ENCODE assay signal across 2 cellular contexts in the genomic region with DNA sequence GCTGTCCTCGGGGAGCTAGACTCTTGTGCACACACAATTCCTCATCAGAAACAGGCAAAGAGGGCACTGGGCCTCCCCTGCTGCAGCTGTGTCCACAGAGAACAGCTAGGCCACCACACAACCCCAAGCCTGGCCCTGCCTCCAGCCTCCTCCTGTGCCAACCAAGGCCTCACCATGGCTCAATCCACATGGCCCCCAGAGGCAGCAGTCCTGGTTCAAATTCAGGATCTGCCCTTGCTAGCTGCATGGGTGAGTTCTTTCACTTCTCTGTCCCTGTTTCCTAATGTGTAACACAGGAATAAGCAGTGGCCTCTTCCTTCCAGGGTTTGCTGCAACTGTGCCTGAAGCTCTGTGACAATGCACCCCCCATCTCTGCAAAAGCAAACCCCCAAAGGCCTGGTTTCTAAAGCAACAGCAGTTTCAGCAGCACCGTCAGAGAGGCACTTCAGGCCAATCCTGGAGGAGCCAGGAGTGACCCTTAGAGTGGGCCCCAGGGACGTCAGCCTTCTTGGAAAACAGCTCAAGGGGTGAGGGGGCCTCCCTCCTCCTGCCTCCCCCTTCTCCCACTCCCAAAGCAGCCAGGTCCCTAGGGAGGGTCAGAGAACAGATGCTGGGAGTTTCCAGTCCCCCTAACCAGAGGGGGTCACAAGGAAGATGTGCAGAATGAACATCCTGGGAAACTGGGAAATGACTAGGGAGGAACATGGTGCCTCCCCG.
TF ChIP-seq lines count a peak whose summit lies in the region.

No MANE protein-coding gene starts in this region.

TF ChIP-seq in HEK293, 187 proteins besides CTCF, POLR2A, EP300 and RAD21:
- TF ChIP-seq, protein P1, sequence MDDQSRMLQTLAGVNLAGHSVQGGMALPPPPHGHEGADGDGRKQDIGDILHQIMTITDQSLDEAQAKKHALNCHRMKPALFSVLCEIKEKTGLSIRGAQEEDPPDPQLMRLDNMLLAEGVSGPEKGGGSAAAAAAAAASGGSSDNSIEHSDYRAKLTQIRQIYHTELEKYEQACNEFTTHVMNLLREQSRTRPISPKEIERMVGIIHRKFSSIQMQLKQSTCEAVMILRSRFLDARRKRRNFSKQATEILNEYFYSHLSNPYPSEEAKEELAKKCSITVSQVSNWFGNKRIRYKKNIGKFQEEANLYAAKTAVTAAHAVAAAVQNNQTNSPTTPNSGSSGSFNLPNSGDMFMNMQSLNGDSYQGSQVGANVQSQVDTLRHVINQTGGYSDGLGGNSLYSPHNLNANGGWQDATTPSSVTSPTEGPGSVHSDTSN (CRISPR knock-in tag; IDR thresholded peaks at IDR 0.05), result no peak
- TF ChIP-seq, protein P2, sequence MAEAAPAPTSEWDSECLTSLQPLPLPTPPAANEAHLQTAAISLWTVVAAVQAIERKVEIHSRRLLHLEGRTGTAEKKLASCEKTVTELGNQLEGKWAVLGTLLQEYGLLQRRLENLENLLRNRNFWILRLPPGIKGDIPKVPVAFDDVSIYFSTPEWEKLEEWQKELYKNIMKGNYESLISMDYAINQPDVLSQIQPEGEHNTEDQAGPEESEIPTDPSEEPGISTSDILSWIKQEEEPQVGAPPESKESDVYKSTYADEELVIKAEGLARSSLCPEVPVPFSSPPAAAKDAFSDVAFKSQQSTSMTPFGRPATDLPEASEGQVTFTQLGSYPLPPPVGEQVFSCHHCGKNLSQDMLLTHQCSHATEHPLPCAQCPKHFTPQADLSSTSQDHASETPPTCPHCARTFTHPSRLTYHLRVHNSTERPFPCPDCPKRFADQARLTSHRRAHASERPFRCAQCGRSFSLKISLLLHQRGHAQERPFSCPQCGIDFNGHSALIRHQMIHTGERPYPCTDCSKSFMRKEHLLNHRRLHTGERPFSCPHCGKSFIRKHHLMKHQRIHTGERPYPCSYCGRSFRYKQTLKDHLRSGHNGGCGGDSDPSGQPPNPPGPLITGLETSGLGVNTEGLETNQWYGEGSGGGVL (tag by site-specific recombination; IDR thresholded peaks at IDR 0.05), result peak; percentile 23; the same call in 1 of the 2 replicates
- TF ChIP-seq, protein P3, sequence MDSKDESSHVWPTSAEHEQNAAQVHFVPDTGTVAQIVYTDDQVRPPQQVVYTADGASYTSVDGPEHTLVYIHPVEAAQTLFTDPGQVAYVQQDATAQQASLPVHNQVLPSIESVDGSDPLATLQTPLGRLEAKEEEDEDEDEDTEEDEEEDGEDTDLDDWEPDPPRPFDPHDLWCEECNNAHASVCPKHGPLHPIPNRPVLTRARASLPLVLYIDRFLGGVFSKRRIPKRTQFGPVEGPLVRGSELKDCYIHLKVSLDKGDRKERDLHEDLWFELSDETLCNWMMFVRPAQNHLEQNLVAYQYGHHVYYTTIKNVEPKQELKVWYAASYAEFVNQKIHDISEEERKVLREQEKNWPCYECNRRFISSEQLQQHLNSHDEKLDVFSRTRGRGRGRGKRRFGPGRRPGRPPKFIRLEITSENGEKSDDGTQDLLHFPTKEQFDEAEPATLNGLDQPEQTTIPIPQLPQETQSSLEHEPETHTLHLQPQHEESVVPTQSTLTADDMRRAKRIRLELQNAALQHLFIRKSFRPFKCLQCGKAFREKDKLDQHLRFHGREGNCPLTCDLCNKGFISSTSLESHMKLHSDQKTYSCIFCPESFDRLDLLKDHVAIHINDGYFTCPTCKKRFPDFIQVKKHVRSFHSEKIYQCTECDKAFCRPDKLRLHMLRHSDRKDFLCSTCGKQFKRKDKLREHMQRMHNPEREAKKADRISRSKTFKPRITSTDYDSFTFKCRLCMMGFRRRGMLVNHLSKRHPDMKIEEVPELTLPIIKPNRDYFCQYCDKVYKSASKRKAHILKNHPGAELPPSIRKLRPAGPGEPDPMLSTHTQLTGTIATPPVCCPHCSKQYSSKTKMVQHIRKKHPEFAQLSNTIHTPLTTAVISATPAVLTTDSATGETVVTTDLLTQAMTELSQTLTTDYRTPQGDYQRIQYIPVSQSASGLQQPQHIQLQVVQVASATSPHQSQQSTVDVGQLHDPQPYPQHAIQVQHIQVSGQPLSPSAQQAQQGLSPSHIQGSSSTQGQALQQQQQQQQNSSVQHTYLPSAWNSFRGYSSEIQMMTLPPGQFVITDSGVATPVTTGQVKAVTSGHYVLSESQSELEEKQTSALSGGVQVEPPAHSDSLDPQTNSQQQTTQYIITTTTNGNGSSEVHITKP (tag by site-specific recombination; IDR thresholded peaks at IDR 0.05), result peak; percentile 17; the same call in 1 of the 2 replicates
- TF ChIP-seq ZNF366 (tag by site-specific recombination; conservative IDR thresholded peaks at IDR 0.05) (no peak), GLIS2 (tag by site-specific recombination; IDR thresholded peaks at IDR 0.05) (0 out of 2 replicates have a peak, but pooled peaks have one; percentile 30), ZNF24 (tag by site-specific recombination; IDR thresholded peaks at IDR 0.05) (no peak)
- TF ChIP-seq, protein P4, sequence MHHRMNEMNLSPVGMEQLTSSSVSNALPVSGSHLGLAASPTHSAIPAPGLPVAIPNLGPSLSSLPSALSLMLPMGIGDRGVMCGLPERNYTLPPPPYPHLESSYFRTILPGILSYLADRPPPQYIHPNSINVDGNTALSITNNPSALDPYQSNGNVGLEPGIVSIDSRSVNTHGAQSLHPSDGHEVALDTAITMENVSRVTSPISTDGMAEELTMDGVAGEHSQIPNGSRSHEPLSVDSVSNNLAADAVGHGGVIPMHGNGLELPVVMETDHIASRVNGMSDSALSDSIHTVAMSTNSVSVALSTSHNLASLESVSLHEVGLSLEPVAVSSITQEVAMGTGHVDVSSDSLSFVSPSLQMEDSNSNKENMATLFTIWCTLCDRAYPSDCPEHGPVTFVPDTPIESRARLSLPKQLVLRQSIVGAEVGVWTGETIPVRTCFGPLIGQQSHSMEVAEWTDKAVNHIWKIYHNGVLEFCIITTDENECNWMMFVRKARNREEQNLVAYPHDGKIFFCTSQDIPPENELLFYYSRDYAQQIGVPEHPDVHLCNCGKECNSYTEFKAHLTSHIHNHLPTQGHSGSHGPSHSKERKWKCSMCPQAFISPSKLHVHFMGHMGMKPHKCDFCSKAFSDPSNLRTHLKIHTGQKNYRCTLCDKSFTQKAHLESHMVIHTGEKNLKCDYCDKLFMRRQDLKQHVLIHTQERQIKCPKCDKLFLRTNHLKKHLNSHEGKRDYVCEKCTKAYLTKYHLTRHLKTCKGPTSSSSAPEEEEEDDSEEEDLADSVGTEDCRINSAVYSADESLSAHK (tag by site-specific recombination; IDR thresholded peaks at IDR 0.05), result peak; percentile 90

TF ChIP-seq in neural cell, 6 proteins besides CTCF, POLR2A, EP300 and RAD21 (continued from another document):
- TF ChIP-seq, protein P5, sequence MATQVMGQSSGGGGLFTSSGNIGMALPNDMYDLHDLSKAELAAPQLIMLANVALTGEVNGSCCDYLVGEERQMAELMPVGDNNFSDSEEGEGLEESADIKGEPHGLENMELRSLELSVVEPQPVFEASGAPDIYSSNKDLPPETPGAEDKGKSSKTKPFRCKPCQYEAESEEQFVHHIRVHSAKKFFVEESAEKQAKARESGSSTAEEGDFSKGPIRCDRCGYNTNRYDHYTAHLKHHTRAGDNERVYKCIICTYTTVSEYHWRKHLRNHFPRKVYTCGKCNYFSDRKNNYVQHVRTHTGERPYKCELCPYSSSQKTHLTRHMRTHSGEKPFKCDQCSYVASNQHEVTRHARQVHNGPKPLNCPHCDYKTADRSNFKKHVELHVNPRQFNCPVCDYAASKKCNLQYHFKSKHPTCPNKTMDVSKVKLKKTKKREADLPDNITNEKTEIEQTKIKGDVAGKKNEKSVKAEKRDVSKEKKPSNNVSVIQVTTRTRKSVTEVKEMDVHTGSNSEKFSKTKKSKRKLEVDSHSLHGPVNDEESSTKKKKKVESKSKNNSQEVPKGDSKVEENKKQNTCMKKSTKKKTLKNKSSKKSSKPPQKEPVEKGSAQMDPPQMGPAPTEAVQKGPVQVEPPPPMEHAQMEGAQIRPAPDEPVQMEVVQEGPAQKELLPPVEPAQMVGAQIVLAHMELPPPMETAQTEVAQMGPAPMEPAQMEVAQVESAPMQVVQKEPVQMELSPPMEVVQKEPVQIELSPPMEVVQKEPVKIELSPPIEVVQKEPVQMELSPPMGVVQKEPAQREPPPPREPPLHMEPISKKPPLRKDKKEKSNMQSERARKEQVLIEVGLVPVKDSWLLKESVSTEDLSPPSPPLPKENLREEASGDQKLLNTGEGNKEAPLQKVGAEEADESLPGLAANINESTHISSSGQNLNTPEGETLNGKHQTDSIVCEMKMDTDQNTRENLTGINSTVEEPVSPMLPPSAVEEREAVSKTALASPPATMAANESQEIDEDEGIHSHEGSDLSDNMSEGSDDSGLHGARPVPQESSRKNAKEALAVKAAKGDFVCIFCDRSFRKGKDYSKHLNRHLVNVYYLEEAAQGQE (IDR thresholded peaks at IDR 0.05; ENCODE audit: borderline replicate concordance), result no peak
